Comparison of ENCODE assay signal across 26 cellular contexts in genomic region chr6:72040106-72040505, GRCh38.
A peak's percentile ranks its signal among the peaks of the same experiment; 100 is the strongest.
DNase-seq lines count a peak whose midpoint lies in the region; ATAC-seq, FAIRE-seq and TF ChIP-seq lines count a peak whose summit lies in the region.
"Had no signal": no experiment of that assay in that cellular context is flagged by ENCODE, and none has a peak within 500 bp of the region (broad histone marks: within the 10 kb centered on the region; RNA-seq: fewer than 3 reads in every experiment).

No MANE protein-coding gene starts in this region.

- TF ChIP-seq CTCF in AG10803 (conservative IDR thresholded peaks at IDR 0.05; ENCODE audit: low read length), result no peak
- TF ChIP-seq CTCF in stomach (IDR thresholded peaks at IDR 0.05), result no peak

- peak; percentile 23 for DNase-seq in AG10803 (ENCODE audit: low read depth)
- peak; percentile 57 for DNase-seq in LHCN-M2 (ENCODE audit: low read depth)
- peak; percentile 68 for DNase-seq in NCI-H748 treated with DMSO at 0.1 percent for 48 hours (lab: John Stamatoyannopoulos, UW)
- DNase-seq in left colon, result no peak
- DNase-seq in kidney glomerular epithelial cell (lab: John Stamatoyannopoulos, UW), result no peak
- DNase-seq in Ammon's horn (ENCODE audit: low spot score), result no peak
- DNase-seq in stomach, result no peak
- DNase-seq: activated CD4-positive, alpha-beta T cell treated with anti-CD3 and anti-CD28 coated beads, Interleukin-2, amount 10 ng/mL, durations not matched to agents 24 days and 14 days; activated gamma-delta T cell treated with Interleukin-2 at 50 U/mL for 16 hours; activated T-cell treated with anti-CD3 and anti-CD28 coated beads, Interleukin-2, amount 50 U/mL, for 24 hours; body of pancreas; COR-L47; KG1; naive thymus-derived CD4-positive, alpha-beta T cell; NCI-H1436 treated with DMSO at 0.1 percent for 48 hours; retina; SHP77; stimulated activated CD4-positive, alpha-beta T cell treated with anti-CD3 and anti-CD28 coated beads, Interleukin-2, amount 100 ng/mL, for 24 hours; SW 1271; T1000 had no signal

- no peaks in the 10 kb centered on the region for H3K27me3 ChIP-seq in stomach
- H3K27me3 ChIP-seq: BLaER1 treated with 17β-estradiol and CSF1 and Interleukin-3, amounts not matched to agents 10 nM and 100 nM; body of pancreas; tibial nerve had no signal

- ATAC-seq in left colon, result no peak
- ATAC-seq: body of pancreas; naive thymus-derived CD4-positive, alpha-beta T cell; Panc1 had no signal

- no peak overlapping the region for H3K27ac ChIP-seq in stomach
- H3K27ac ChIP-seq: BLaER1 treated with 17β-estradiol and CSF1 and Interleukin-3, amounts not matched to agents 10 nM and 100 nM; body of pancreas; tibial nerve had no signal

- no peaks in the 10 kb centered on the region for H3K9me3 ChIP-seq in stomach
- H3K9me3 ChIP-seq: BLaER1 treated with 17β-estradiol and CSF1 and Interleukin-3, amounts not matched to agents 10 nM and 100 nM; body of pancreas; tibial nerve had no signal

- H3K4me3 ChIP-seq in AG10803 (ENCODE audit: low read length), result no peak overlapping the region
- H3K4me3 ChIP-seq in stomach, result no peak overlapping the region
- H3K4me3 ChIP-seq: BLaER1 treated with 17β-estradiol and CSF1 and Interleukin-3, amounts not matched to agents 10 nM and 100 nM; body of pancreas; tibial nerve had no signal

- H3K36me3 ChIP-seq in stomach, result no peaks in the 10 kb centered on the region
- H3K36me3 ChIP-seq: BLaER1 treated with 17β-estradiol and CSF1 and Interleukin-3, amounts not matched to agents 10 nM and 100 nM; tibial nerve had no signal

- TF ChIP-seq EP300 in stomach (IDR thresholded peaks at IDR 0.05), result no peak

- peak; percentile 45 for FAIRE-seq in endometrium (lab: Jason Lieb, UNC)
- FAIRE-seq: GM12892, islet of Langerhans had no signal

- intact Hi-C loops in left colon (cut with DNase I, micrococcal nuclease), result no loop called here
- intact Hi-C loops in stomach (cut with DNase I; ENCODE audit: low total_unique reads), result no loop called here

- no peaks in the 10 kb centered on the region for H3K4me1 ChIP-seq in stomach
- H3K4me1 ChIP-seq: body of pancreas, tibial nerve had no signal

- no peak for TF ChIP-seq POLR2A in stomach (IDR thresholded peaks at IDR 0.05)

Comparison
In these comparisons a context has a peak if more than half of its experiments do, and no peak if none do; other contexts are left out.
1. DNase-seq: peak in AG10803 (single experiment), LHCN-M2 (single experiment) and NCI-H748 treated with DMSO at 0.1 percent for 48 hours (single experiment); none in left colon (0 of 2), kidney glomerular epithelial cell (single experiment), Ammon's horn (single experiment) and stomach (single experiment).